ENCODE assay signal across 6 cellular contexts in the genomic region with DNA sequence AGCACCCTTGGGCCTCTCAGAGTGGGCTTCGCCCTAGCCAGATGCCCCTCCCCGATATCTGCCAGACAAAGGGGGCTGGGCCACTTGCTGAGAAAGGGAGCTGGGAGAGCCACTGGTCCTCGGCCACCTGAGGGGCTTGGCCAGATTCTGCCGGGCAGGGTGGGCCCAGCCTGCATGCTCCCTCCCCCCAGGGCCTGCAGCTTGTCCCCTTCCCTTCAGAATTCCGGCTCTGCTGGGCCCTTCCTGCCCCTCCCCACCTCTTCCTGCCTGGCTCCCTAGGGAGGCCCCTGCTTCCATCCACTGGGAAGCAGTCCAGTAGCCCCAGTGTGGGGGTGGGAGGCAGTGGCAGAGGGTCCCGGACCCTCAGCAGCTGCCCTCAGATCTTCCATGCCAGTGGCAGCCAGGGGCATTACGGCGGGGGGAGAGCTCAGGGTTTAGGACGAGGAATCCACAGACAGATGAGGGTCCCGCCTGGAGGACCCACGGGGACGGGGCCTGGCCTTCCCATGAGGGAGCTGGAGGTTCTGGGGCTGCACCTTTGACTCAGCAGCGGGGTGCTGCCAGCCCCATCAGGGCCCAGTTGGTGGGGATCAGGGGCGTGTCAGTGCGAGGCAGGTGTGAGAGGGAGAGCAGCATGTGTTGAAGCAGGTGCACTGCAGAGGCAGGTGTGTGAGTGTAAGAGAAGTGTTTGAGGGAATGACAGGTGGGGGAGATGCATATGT. TPM values are rescaled to one million over a fixed set of nuclear protein-coding genes. Genes with fewer than 3 reads are reported as not detected.
DNase-seq lines count a peak whose midpoint lies in the region; ATAC-seq, FAIRE-seq and TF ChIP-seq lines count a peak whose summit lies in the region.

No MANE protein-coding gene starts in this region.

- peaks cover 55% of the 10 kb centered on the region for H3K4me1 Mint-ChIP-seq in dendritic cell treated with granulocyte-macrophage colony-stimulating factor and Interleukin-4, amounts not matched to agents 40 ng/mL and 50 ng/mL, for 4 days (ENCODE audit: low read depth)

- peak overlapping the region; percentile 92; the same call in 1 of the 2 replicates for H3K4ac ChIP-seq in IMR-90 (ENCODE audit: low read depth, low read length)

- no peak for TF ChIP-seq RAD21 in IMR-90 (IDR thresholded peaks at IDR 0.05; ENCODE audit: low read length)

- H3K9me3 ChIP-seq in IMR-90 (ENCODE audit: control insufficient read depth, insufficient read depth, low read length) (no peaks in the 10 kb centered on the region), pancreas (no peaks in the 10 kb centered on the region)

- no TSS peak for BruUV-seq in IMR-90 (replicated peaks; lab: Mats Ljungman, UMichigan)

- CTCF ChIA-PET in IMR-90 (lab: Yijun Ruan, JAX): no interaction called here

- POLR2A ChIA-PET in IMR-90 (lab: Charles Lee; ENCODE audit: unreplicated experiment): no interaction called here

- no peak for DNase-seq in IMR-90
- no peak for DNase-seq in pancreas
- DNase-seq in KBM-7: no peak
- no peak for DNase-seq in activated CD8-positive, alpha-beta memory T cell treated with anti-CD3 and anti-CD28 coated beads, Interleukin-2, amount 50 U/mL, for 48 hours

- no peak overlapping the region for H4K5ac ChIP-seq in IMR-90 (ENCODE audit: low read depth, low read length)

- no peak overlapping the region for H3K18ac ChIP-seq in IMR-90 (ENCODE audit: low read depth, low read length)

- H3K9me1 ChIP-seq in IMR-90 (ENCODE audit: insufficient read depth, low read length): peaks cover 6% of the 10 kb centered on the region

- H3K4me3 Mint-ChIP-seq in dendritic cell treated with granulocyte-macrophage colony-stimulating factor and Interleukin-4, amounts not matched to agents 40 ng/mL and 50 ng/mL, for 4 days: no peak overlapping the region

- no peak overlapping the region for H2BK120ac ChIP-seq in IMR-90 (ENCODE audit: low read depth, low read length)

- no peak for FAIRE-seq in pancreas (lab: Jason Lieb, UNC)

- dilution Hi-C loops in IMR-90 (cut with HindIII; ENCODE audit: low sequenced_read_pairs, unreplicated experiment): no loop called here

- TF ChIP-seq POLR2A in IMR-90 (IDR thresholded peaks at IDR 0.05; ENCODE audit: low read depth, low read length): no peak

- TF ChIP-seq CTCF in IMR-90 (conservative IDR thresholded peaks at IDR 0.05; ENCODE audit: low read depth, low read length): no peak
- no peak for TF ChIP-seq CTCF in pancreas (IDR thresholded peaks at IDR 0.05)

- no peak overlapping the region for H3K4me3 ChIP-seq in IMR-90 (ENCODE audit: insufficient read depth, low read depth, low read length)
- H3K4me3 ChIP-seq in pancreas: peak overlapping the region in 1 of 4 donors; percentile 65

- H4K20me1 ChIP-seq in IMR-90 (ENCODE audit: insufficient read depth, low read length): peaks cover 7% of the 10 kb centered on the region; the same call in 1 of the 2 replicates

- H3K27me3 Mint-ChIP-seq in dendritic cell treated with granulocyte-macrophage colony-stimulating factor and Interleukin-4, amounts not matched to agents 40 ng/mL and 50 ng/mL, for 4 days: peaks cover 63% of the 10 kb centered on the region

- WGBS in IMR-90 (ENCODE audit: extremely low coverage in 2 of 2, insufficient read length in 1 of 2), 2 experiments: 67% methylated on average over 9 of the region's 15 CpGs; no CpG with 5 or more reads in 1 of the 2 experiments
- 53 to 55% methylated on average over 15 of the region's 15 CpGs for WGBS in pancreas, 2 donors

- H3K23ac ChIP-seq in IMR-90 (ENCODE audit: low read depth, low read length): no peak overlapping the region

- no peak overlapping the region for H2AFZ ChIP-seq in IMR-90 (replicated peaks; ENCODE audit: low read length, poor library complexity)

- intact Hi-C loops in IMR-90 (cut with micrococcal nuclease) (no loop called here), pancreas (cut with DNase I) (no loop called here)
- intact Hi-C loops in dendritic cell treated with granulocyte-macrophage colony-stimulating factor and Interleukin-4, amounts not matched to agents 40 ng/mL and 50 ng/mL, for 4 days (cut with micrococcal nuclease): no loop called here

- H4K8ac ChIP-seq in IMR-90 (ENCODE audit: low read depth in 2 of 2, low read length in 2 of 2): 0 out of 4 replicates have a peak overlapping the region, but pooled peaks of 1 of the 2 experiments have one; percentile 22

- H3K9me3 Mint-ChIP-seq in dendritic cell treated with granulocyte-macrophage colony-stimulating factor and Interleukin-4, amounts not matched to agents 40 ng/mL and 50 ng/mL, for 4 days: peaks cover 9% of the 10 kb centered on the region

- no peak overlapping the region; the same call in 1 of the 2 replicates for H3K4me2 ChIP-seq in IMR-90 (ENCODE audit: low read depth, low read length)

- no peak overlapping the region for H3K14ac ChIP-seq in IMR-90 (replicated peaks; ENCODE audit: low read depth, low read length)

- in situ Hi-C loops in IMR-90 (cut with MboI; ENCODE audit: low sequenced_read_pairs): no loop called here
- in situ Hi-C loops in KBM-7 (cut with MboI; ENCODE audit: low pct_unique_long_range_greater_than_20kb, low sequenced_read_pairs): no loop called here

- H3K9ac ChIP-seq in IMR-90 (ENCODE audit: low read depth, low read length): no peak overlapping the region

- peaks cover 0 to 23% of the 10 kb centered on the region in 2 experiments; a peak in 1 of 4 replicates for H3K79me1 ChIP-seq in IMR-90 (ENCODE audit: low read depth in 1 of 2, low read length in 2 of 2)

- no peaks in the 10 kb centered on the region for H3K36me3 ChIP-seq in IMR-90 (ENCODE audit: control insufficient read depth, insufficient read depth, low read length)
- no peaks in the 10 kb centered on the region for H3K36me3 ChIP-seq in pancreas

- H3K27me3 ChIP-seq in IMR-90 (ENCODE audit: control insufficient read depth, insufficient read depth, low read length) (no peaks in the 10 kb centered on the region), pancreas (peaks cover 0 to 4% (median 0%) of the 10 kb centered on the region in 4 donors)

- H3K36me3 Mint-ChIP-seq in dendritic cell treated with granulocyte-macrophage colony-stimulating factor and Interleukin-4, amounts not matched to agents 40 ng/mL and 50 ng/mL, for 4 days (ENCODE audit: low read depth): peaks cover 6% of the 10 kb centered on the region

- H3K27ac ChIP-seq in IMR-90 (ENCODE audit: insufficient read depth, low read length): no peak overlapping the region
- peak overlapping the region; percentile 66 to 83 (median 74) for H3K27ac ChIP-seq in pancreas

- no peak overlapping the region for H2BK5ac ChIP-seq in IMR-90 (ENCODE audit: low read depth, low read length, poor library complexity, severe bottlenecking)

- 0 out of 2 replicates have a peak overlapping the region, but pooled peaks have one; percentile 1 for H4K91ac ChIP-seq in IMR-90 (ENCODE audit: insufficient read depth, low read depth, low read length)

- H3K4me1 ChIP-seq in IMR-90 (ENCODE audit: control insufficient read depth, insufficient read depth, low read length) (peaks cover 26% of the 10 kb centered on the region), pancreas (peaks cover 15 to 43% (median 24%) of the 10 kb centered on the region in 3 donors)

- H3K56ac ChIP-seq in IMR-90 (ENCODE audit: extremely low read depth, insufficient read depth, low read length): no peak overlapping the region

- no peak overlapping the region for H2BK20ac ChIP-seq in IMR-90 (ENCODE audit: low read depth, low read length)

- H2AK9ac ChIP-seq in IMR-90 (replicated peaks; ENCODE audit: low read depth, low read length, poor library complexity): peak overlapping the region; percentile 96

- H2AK5ac ChIP-seq in IMR-90 (ENCODE audit: low read depth, low read length): no peak overlapping the region; the same call in 1 of the 2 replicates

- no peak overlapping the region for H2BK15ac ChIP-seq in IMR-90 (ENCODE audit: low read depth, low read length)

- ATAC-seq in IMR-90 (ENCODE audit: low read depth) (no peak), pancreas (no peak), HG03565 (IDR thresholded peaks at IDR 0.05; ENCODE audit: unreplicated experiment) (no peak)

- H3K27ac Mint-ChIP-seq in dendritic cell treated with granulocyte-macrophage colony-stimulating factor and Interleukin-4, amounts not matched to agents 40 ng/mL and 50 ng/mL, for 4 days: peak overlapping the region; percentile 47

TF ChIP-seq in IMR-90, 13 proteins besides CTCF, POLR2A, EP300 and RAD21 (continues in another document):
- TF ChIP-seq MXI1 (IDR thresholded peaks at IDR 0.05; ENCODE audit: borderline replicate concordance, low read depth, low read length) (no peak), CEBPB (IDR thresholded peaks at IDR 0.05; ENCODE audit: low read depth, low read length) (no peak), RFX5 (IDR thresholded peaks at IDR 0.05; ENCODE audit: low read depth, low read length) (no peak)

RNA-seq across cellular contexts. Expression of gene CRIP2, which starts 2.5 kb away (rescaled TPM):
- total RNA-seq in IMR-90 (2012; rRNA removed) (18.1 and 20.3 TPM in 2 replicates), pancreas (10 to 100 TPM; 12.9 to 37.4 (median 24.3) TPM)
- polyA plus RNA-seq in IMR-90 (2012; rRNA removed) (123 and 149 TPM in 2 replicates), pancreas (100 to 1,000 TPM in 1 of 2 donors, 10 to 100 TPM in 1; 99.5 to 223 TPM)
- 196 and 200 TPM in 2 replicates for polyA plus RNA-seq in IMR-90 (2012; cell fraction: cytosol; rRNA removed)
- polyA plus RNA-seq in IMR-90 (2012; cell fraction: nucleus; rRNA removed; ENCODE audit: low replicate concordance): 61.5 and 154 TPM in 2 replicates

RNA-seq across cellular contexts. Expression of gene CRIP1, which starts 9.6 kb away (rescaled TPM):
- not detected in 2 replicates for total RNA-seq in IMR-90 (2012; rRNA removed)
- polyA plus RNA-seq in IMR-90 (2012; rRNA removed): 0.21 and 1.0 TPM in 2 replicates
- polyA plus RNA-seq in IMR-90 (2012; cell fraction: cytosol; rRNA removed): 0.41 TPM in 1 of 2 replicates, not detected in the other
- polyA plus RNA-seq in IMR-90 (2012; cell fraction: nucleus; rRNA removed; ENCODE audit: low replicate concordance): 1.0 and 1.7 TPM in 2 replicates
- 10 to 100 TPM in 1 of 6 donors, 1 to 10 TPM in 5; 2.4 to 14.0 (median 9.0) TPM for total RNA-seq in pancreas
- polyA plus RNA-seq in pancreas: 10 to 100 TPM; 35.4 to 71.0 TPM

RNA-seq across cellular contexts. Expression of gene TEDC1, which starts 13.9 kb away (rescaled TPM):
- total RNA-seq in IMR-90 (2012; rRNA removed): 4.2 and 5.7 TPM in 2 replicates
- polyA plus RNA-seq in IMR-90 (2012; rRNA removed): 6.4 and 9.4 TPM in 2 replicates
- 9.8 and 13.3 TPM in 2 replicates for polyA plus RNA-seq in IMR-90 (2012; cell fraction: cytosol; rRNA removed)
- 10.7 and 48.6 TPM in 2 replicates for polyA plus RNA-seq in IMR-90 (2012; cell fraction: nucleus; rRNA removed; ENCODE audit: low replicate concordance)
- 1 to 10 TPM; 2.0 to 5.2 (median 3.3) TPM for total RNA-seq in pancreas
- 10 to 100 TPM; 18.1 to 21.5 TPM for polyA plus RNA-seq in pancreas

RNA-seq across cellular contexts. Expression of gene TMEM121, which starts 49.3 kb away (rescaled TPM):
- 2.7 and 3.9 TPM in 2 replicates for total RNA-seq in IMR-90 (2012; rRNA removed)
- 6.3 and 8.5 TPM in 2 replicates for polyA plus RNA-seq in IMR-90 (2012; rRNA removed)
- polyA plus RNA-seq in IMR-90 (2012; cell fraction: cytosol; rRNA removed): 5.9 and 17.0 TPM in 2 replicates
- 5.2 and 13.9 TPM in 2 replicates for polyA plus RNA-seq in IMR-90 (2012; cell fraction: nucleus; rRNA removed; ENCODE audit: low replicate concordance)
- 1 to 10 TPM in 5 of 6 donors, under 1 TPM in 1; 0.92 to 3.3 (median 1.8) TPM for total RNA-seq in pancreas
- 1 to 10 TPM; 1.2 to 2.5 TPM for polyA plus RNA-seq in pancreas

RNA-seq across cellular contexts. Expression of gene MTA1, which starts 57.5 kb away (rescaled TPM):
- total RNA-seq in IMR-90 (2012; rRNA removed): 19.4 and 21.5 TPM in 2 replicates
- 61.6 and 74.5 TPM in 2 replicates for polyA plus RNA-seq in IMR-90 (2012; rRNA removed)
- 55.0 and 55.6 TPM in 2 replicates for polyA plus RNA-seq in IMR-90 (2012; cell fraction: cytosol; rRNA removed)
- polyA plus RNA-seq in IMR-90 (2012; cell fraction: nucleus; rRNA removed; ENCODE audit: low replicate concordance): 408 and 869 TPM in 2 replicates
- total RNA-seq in pancreas: 10 to 100 TPM; 34.8 to 68.6 (median 51.6) TPM
- 100 to 1,000 TPM; 115 to 138 TPM for polyA plus RNA-seq in pancreas
